7 cellular contexts compared by ENCODE assay signal in genomic region chr16:85798283-85798776, GRCh38. TPM values are rescaled to one million over a fixed set of nuclear protein-coding genes. Genes with fewer than 3 reads are reported as not detected.
DNase-seq lines count a peak whose midpoint lies in the region; ATAC-seq and TF ChIP-seq lines count a peak whose summit lies in the region.

No MANE protein-coding gene starts in this region.

- peaks cover 77% of the 10 kb centered on the region for H3K36me3 ChIP-seq in HAP-1 (replicated peaks)
- H3K36me3 ChIP-seq in iPS DF 6.9 (ENCODE audit: control insufficient read depth, insufficient read depth, low read length), result peaks cover 16% of the 10 kb centered on the region

- peaks cover 48% of the 10 kb centered on the region for H3K36me3 Mint-ChIP-seq in WTC11
- H3K36me3 Mint-ChIP-seq in stimulated activated memory B cell treated with anti-CD40 and anti-IgM and Interleukin-4, amounts not matched to agents 10 μg/mL and 1 μg/mL and 100 μg/mL, for 72 hours, result peaks cover 53% of the 10 kb centered on the region

- H3K4me1 ChIP-seq in HAP-1, result peaks cover 19% of the 10 kb centered on the region; the same call in 1 of the 2 replicates
- H3K4me1 ChIP-seq in iPS DF 6.9 (ENCODE audit: control insufficient read depth, insufficient read depth, low read length), result no peaks in the 10 kb centered on the region

- H3K27ac ChIP-seq in iPS DF 6.9 (ENCODE audit: low read length), result no peak overlapping the region

- no peaks in the 10 kb centered on the region for H3K9me3 Mint-ChIP-seq in WTC11
- H3K9me3 Mint-ChIP-seq in stimulated activated memory B cell treated with anti-CD40 and anti-IgM and Interleukin-4, amounts not matched to agents 10 μg/mL and 1 μg/mL and 100 μg/mL, for 72 hours, result no peaks in the 10 kb centered on the region

- no peak for TF ChIP-seq CTCF in WTC11 (IDR thresholded peaks at IDR 0.05)

- H3K4me1 Mint-ChIP-seq in WTC11, result peaks cover 26% of the 10 kb centered on the region
- peaks cover 59% of the 10 kb centered on the region for H3K4me1 Mint-ChIP-seq in stimulated activated memory B cell treated with anti-CD40 and anti-IgM and Interleukin-4, amounts not matched to agents 10 μg/mL and 1 μg/mL and 100 μg/mL, for 72 hours

- H3K4me3 Mint-ChIP-seq in WTC11, result peak overlapping the region; percentile 87
- peak overlapping the region; percentile 94 for H3K4me3 Mint-ChIP-seq in stimulated activated memory B cell treated with anti-CD40 and anti-IgM and Interleukin-4, amounts not matched to agents 10 μg/mL and 1 μg/mL and 100 μg/mL, for 72 hours

- in situ Hi-C loops in HAP-1 (cut with MboI; ENCODE audit: low sequenced_read_pairs), result no loop called here

- H3K27me3 Mint-ChIP-seq in WTC11 (ENCODE audit: low read depth), result no peaks in the 10 kb centered on the region
- no peaks in the 10 kb centered on the region for H3K27me3 Mint-ChIP-seq in stimulated activated memory B cell treated with anti-CD40 and anti-IgM and Interleukin-4, amounts not matched to agents 10 μg/mL and 1 μg/mL and 100 μg/mL, for 72 hours

- H3K9me3 ChIP-seq in HAP-1, result no peaks in the 10 kb centered on the region
- no peaks in the 10 kb centered on the region for H3K9me3 ChIP-seq in iPS DF 6.9 (ENCODE audit: control insufficient read depth, insufficient read depth, low read length)

- no peak for ATAC-seq in WTC11
- ATAC-seq in stimulated activated memory B cell treated with anti-CD40 and anti-IgM and Interleukin-4, amounts not matched to agents 10 μg/mL and 1 μg/mL and 100 μg/mL, for 72 hours, result no peak
- no peak for ATAC-seq in HG02571 (IDR thresholded peaks at IDR 0.05; ENCODE audit: unreplicated experiment)

- no CpG with 5 or more reads among the region's 17 CpGs for WGBS in iPS DF 6.9 (ENCODE audit: insufficient coverage, insufficient read length)

- H3K4me3 ChIP-seq in HAP-1 (peak overlapping the region; percentile 88), iPS DF 6.9 (ENCODE audit: low read length) (peak overlapping the region; percentile 96; the same call in 1 of the 2 replicates)

- POLR2A ChIA-PET in WTC11 (lab: Charles Lee), result no interaction called here

- CTCF ChIA-PET in WTC11 (lab: Charles Lee), result interaction anchor here (1.0 kb wide), 1 partner anchor 28 kb away, joined by 3 read pairs; no protein-coding TSS in a partner anchor

- H3K27ac Mint-ChIP-seq in WTC11, result peak overlapping the region; percentile 68; the same call in 1 of the 2 replicates
- peak overlapping the region; percentile 97 for H3K27ac Mint-ChIP-seq in stimulated activated memory B cell treated with anti-CD40 and anti-IgM and Interleukin-4, amounts not matched to agents 10 μg/mL and 1 μg/mL and 100 μg/mL, for 72 hours

- no peaks in the 10 kb centered on the region for H3K27me3 ChIP-seq in HAP-1 (ENCODE audit: low read depth)
- H3K27me3 ChIP-seq in iPS DF 6.9 (ENCODE audit: control insufficient read depth, insufficient read depth, low read length), result no peaks in the 10 kb centered on the region

- DNase-seq in HAP-1 (ENCODE audit: low spot score in 2 of 2), result no peak
- no peak for DNase-seq in WTC11 (ENCODE audit: low spot score)
- DNase-seq in iPS DF 6.9 (ENCODE audit: low read depth, low spot score), result no peak
- DNase-seq in NCI-H2107 (lab: John Stamatoyannopoulos, UW), result no peak
- DNase-seq in cortex of kidney (lab: John Stamatoyannopoulos, UW), result no peak

TF ChIP-seq in WTC11, 78 proteins besides CTCF, POLR2A, EP300 and RAD21:
- TF ChIP-seq GABPB1 (CRISPR knock-in tag; IDR thresholded peaks at IDR 0.05) (no peak; the same call in 1 of the 2 replicates), FOXJ3 (CRISPR knock-in tag; IDR thresholded peaks at IDR 0.05; ENCODE audit: borderline replicate concordance) (no peak), E2F4 (CRISPR knock-in tag; IDR thresholded peaks at IDR 0.05; ENCODE audit: borderline replicate concordance, low read depth) (no peak), NFATC4 (CRISPR knock-in tag; IDR thresholded peaks at IDR 0.05) (no peak), SOX15 (CRISPR knock-in tag; IDR thresholded peaks at IDR 0.05) (no peak), ZNF512 (CRISPR knock-in tag; IDR thresholded peaks at IDR 0.05; ENCODE audit: borderline replicate concordance) (no peak), ZMAT4 (CRISPR knock-in tag; IDR thresholded peaks at IDR 0.05) (no peak), HMGA2 (CRISPR knock-in tag; IDR thresholded peaks at IDR 0.05) (no peak), ZBTB21 (CRISPR knock-in tag; IDR thresholded peaks at IDR 0.05; ENCODE audit: borderline replicate concordance) (no peak), JUN (CRISPR knock-in tag; IDR thresholded peaks at IDR 0.05) (no peak), USF1 (CRISPR knock-in tag; IDR thresholded peaks at IDR 0.05) (no peak), TP53 (CRISPR knock-in tag; IDR thresholded peaks at IDR 0.05) (no peak), NR2C2 (CRISPR knock-in tag; IDR thresholded peaks at IDR 0.05) (no peak), ZNF317 (CRISPR knock-in tag; IDR thresholded peaks at IDR 0.05; ENCODE audit: borderline replicate concordance, low read depth) (no peak), ETV6 (CRISPR knock-in tag; IDR thresholded peaks at IDR 0.05) (no peak), SP1 (CRISPR knock-in tag; conservative IDR thresholded peaks at IDR 0.05) (no peak)
- TF ChIP-seq, protein P1, sequence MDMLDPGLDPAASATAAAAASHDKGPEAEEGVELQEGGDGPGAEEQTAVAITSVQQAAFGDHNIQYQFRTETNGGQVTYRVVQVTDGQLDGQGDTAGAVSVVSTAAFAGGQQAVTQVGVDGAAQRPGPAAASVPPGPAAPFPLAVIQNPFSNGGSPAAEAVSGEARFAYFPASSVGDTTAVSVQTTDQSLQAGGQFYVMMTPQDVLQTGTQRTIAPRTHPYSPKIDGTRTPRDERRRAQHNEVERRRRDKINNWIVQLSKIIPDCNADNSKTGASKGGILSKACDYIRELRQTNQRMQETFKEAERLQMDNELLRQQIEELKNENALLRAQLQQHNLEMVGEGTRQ (CRISPR knock-in tag; IDR thresholded peaks at IDR 0.05), result no peak

RNA-seq across cellular contexts. Expression of gene EMC8, which starts 1.0 kb away (rescaled TPM):
- total RNA-seq in WTC11 (2021), result 48.0 to 55.2 TPM (median 52.7 TPM) in 3 replicates

RNA-seq across cellular contexts. Expression of gene COX4I1, which starts 1.2 kb away (rescaled TPM):
- total RNA-seq in WTC11 (2021), result 578 to 618 TPM (median 606 TPM) in 3 replicates

RNA-seq across cellular contexts. Expression of gene C16orf74, which starts 47.4 kb away (rescaled TPM):
- total RNA-seq in WTC11 (2021), result 6.3 to 8.3 TPM (median 7.9 TPM) in 3 replicates
